Comparison of ENCODE assay signal across 8 cellular contexts in the genomic region with DNA sequence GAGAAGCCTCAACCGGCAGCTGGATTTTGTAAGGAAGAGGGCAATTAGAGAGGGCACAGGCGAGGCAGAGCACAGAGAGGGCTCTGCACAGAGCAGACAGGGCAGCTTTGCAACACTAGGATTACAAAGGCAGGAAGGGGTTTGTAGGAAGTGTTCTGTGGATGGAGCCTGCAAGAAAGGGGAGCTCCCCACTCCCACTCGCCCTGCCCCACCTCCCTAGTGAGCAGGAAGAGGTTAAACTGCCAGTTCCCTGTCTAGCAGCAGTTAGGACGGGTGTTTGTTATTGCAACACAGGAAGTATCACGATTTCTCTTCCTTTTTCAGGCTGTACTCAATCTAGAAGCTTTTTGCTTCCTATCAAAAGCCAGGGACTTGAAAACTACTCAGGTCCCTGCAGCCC.
DNase-seq lines count a peak whose midpoint lies in the region; ATAC-seq, FAIRE-seq and TF ChIP-seq lines count a peak whose summit lies in the region.

No MANE protein-coding gene starts in this region.

- intact Hi-C loops in CD14-positive monocyte (cut with micrococcal nuclease) (loop anchor here (5.0 to 10.0 kb wide), 4 partner anchors 35 to 235 kb away; partner anchors contain the start of gene LRRC8B (in 1 of the 2)), endothelial cell of umbilical vein (cut with micrococcal nuclease) (loop anchor here (1.0 kb wide), 2 partner anchors 47 to 124 kb away; partner anchors contain the start of gene LRRC8C), gastrocnemius medialis (cut with DNase I; ENCODE audit: low total_unique reads) (loop anchor here (10.0 kb wide), 1 partner anchor 63 kb away; no protein-coding TSS in a partner anchor)

- peak overlapping the region; percentile 52 for H3K9ac ChIP-seq in endothelial cell of umbilical vein (replicated peaks; ENCODE audit: extremely low read depth, insufficient read depth, low read length)

- ATAC-seq in GM21786 (IDR thresholded peaks at IDR 0.05; ENCODE audit: unreplicated experiment) (peak; percentile 57), gastrocnemius medialis (peak; percentile 27 to 36), HG03108 (IDR thresholded peaks at IDR 0.05; ENCODE audit: unreplicated experiment) (no peak)

- DNase-seq in CD14-positive monocyte (ENCODE audit: low spot score) (peak; percentile 65), SJCRH30 (peak in 1 of 2 experiments; percentile 20), endothelial cell of umbilical vein (ENCODE audit: low read depth, low spot score) (peak; percentile 85), gastrocnemius medialis (no peak), HT-29 (ENCODE audit: low spot score) (no peak), glomerular visceral epithelial cell (ENCODE audit: extremely low spot score) (no peak)

- TF ChIP-seq CTCF in CD14-positive monocyte (IDR thresholded peaks at IDR 0.05) (no peak), endothelial cell of umbilical vein (IDR thresholded peaks at IDR 0.05; ENCODE audit: extremely low read depth in 1 of 2, insufficient read depth in 1 of 2, low read depth in 1 of 2, low read length in 2 of 2) (no peak), gastrocnemius medialis (IDR thresholded peaks at IDR 0.05 in 4 of 5, conservative IDR thresholded peaks at IDR 0.05 in 1 of 5) (no peak)

- H3K4me3 ChIP-seq in SJCRH30 (peak overlapping the region; percentile 15), endothelial cell of umbilical vein (replicated peaks in 1 of 3; ENCODE audit: insufficient read depth in 1 of 3, low read depth in 1 of 3, low read length in 3 of 3) (peak overlapping the region in 1 of 3 experiments; percentile 23), gastrocnemius medialis (peak overlapping the region in 2 of 4 donors; percentile 4)

- in situ Hi-C loops in gastrocnemius medialis (cut with MboI; ENCODE audit: low sequenced_read_pairs in 4 of 4), result loop anchor here in 3 of 4 donors (25.0 kb wide), 2 partner anchors 120 to 245 kb away; partner anchors contain the start of genes LRRC8C (in 2 of the 3) and LRRC8B (in 1 of the 3)

- H2AFZ ChIP-seq in endothelial cell of umbilical vein (ENCODE audit: low read depth, low read length), result peak overlapping the region; percentile 92

- H3K4me2 ChIP-seq in endothelial cell of umbilical vein (ENCODE audit: insufficient read depth, low read length), result peak overlapping the region; percentile 80

- H3K27me3 ChIP-seq in SJCRH30 (peaks cover 7% of the 10 kb centered on the region; the same call in 1 of the 2 replicates), endothelial cell of umbilical vein (ENCODE audit: control insufficient read depth in 2 of 2, insufficient read depth in 2 of 2, low read length in 2 of 2) (no peaks in the 10 kb centered on the region), gastrocnemius medialis (no peaks in the 10 kb centered on the region)

- CTCF ChIA-PET in endothelial cell of umbilical vein (lab: Charles Lee), result interaction anchor here (0.7 to 2.5 kb wide), 9 partner anchors 8 to 154 kb away, joined by 3 to 18 read pairs (median 4); partner anchors contain the start of gene LRRC8C

- peak overlapping the region; percentile 65 to 81 for H3K4me3 Mint-ChIP-seq in CD14-positive monocyte

- H3K9me1 ChIP-seq in endothelial cell of umbilical vein (replicated peaks; ENCODE audit: control insufficient read depth, extremely low read depth, insufficient read depth, low read length), result no peaks in the 10 kb centered on the region

- H3K36me3 ChIP-seq in SJCRH30 (no peaks in the 10 kb centered on the region), endothelial cell of umbilical vein (ENCODE audit: control insufficient read depth in 2 of 2, extremely low read depth in 1 of 2, insufficient read depth in 2 of 2, low read length in 2 of 2) (no peaks in the 10 kb centered on the region), gastrocnemius medialis (no peaks in the 10 kb centered on the region)

- H3K79me2 ChIP-seq in endothelial cell of umbilical vein (ENCODE audit: control insufficient read depth, insufficient read depth, low read length), result no peaks in the 10 kb centered on the region

- peak overlapping the region; percentile 87 to 98 (median 93) for H3K27ac Mint-ChIP-seq in CD14-positive monocyte

- peak; percentile 94 for FAIRE-seq in endothelial cell of umbilical vein (lab: Jason Lieb, UNC)

- no peaks in the 10 kb centered on the region for H3K9me3 Mint-ChIP-seq in CD14-positive monocyte

- H3K36me3 Mint-ChIP-seq in CD14-positive monocyte, result no peaks in the 10 kb centered on the region

- TF ChIP-seq POLR2A in endothelial cell of umbilical vein (IDR thresholded peaks at IDR 0.05; ENCODE audit: low read depth, low read length), result no peak
- no peak for TF ChIP-seq POLR2A in gastrocnemius medialis (IDR thresholded peaks at IDR 0.05)

- POLR2A ChIA-PET in endothelial cell of umbilical vein (lab: Charles Lee), result interaction anchor here (0.8 to 1.0 kb wide), 2 partner anchors 49 to 125 kb away, joined by 3 read pairs; partner anchors contain the start of gene LRRC8C

- dilution Hi-C loops in endothelial cell of umbilical vein (cut with MboI; ENCODE audit: extremely low pct_ligation_motif_present, low sequenced_read_pairs), result no loop called here

- peaks cover 94% of the 10 kb centered on the region for H3K4me1 Mint-ChIP-seq in CD14-positive monocyte

- no TSS peak for BruUV-seq in endothelial cell of umbilical vein (replicated peaks; lab: Mats Ljungman, UMichigan)

- H3K27me3 Mint-ChIP-seq in CD14-positive monocyte (ENCODE audit: low read depth in 3 of 3), result peaks cover 0 to 1% (median 0%) of the 10 kb centered on the region in 3 donors

- no peaks in the 10 kb centered on the region for H4K20me1 ChIP-seq in endothelial cell of umbilical vein (replicated peaks; ENCODE audit: control insufficient read depth, extremely low read depth, insufficient read depth, low read length)

- H3K9me3 ChIP-seq in SJCRH30 (replicated peaks), result no peaks in the 10 kb centered on the region
- H3K9me3 ChIP-seq in endothelial cell of umbilical vein (replicated peaks; ENCODE audit: control insufficient read depth, insufficient read depth, low read length), result no peaks in the 10 kb centered on the region
- H3K9me3 ChIP-seq in gastrocnemius medialis, result no peaks in the 10 kb centered on the region

- H3K4me1 ChIP-seq in SJCRH30 (no peaks in the 10 kb centered on the region), endothelial cell of umbilical vein (ENCODE audit: control insufficient read depth, extremely low read depth, insufficient read depth, low read length) (peaks cover 51% of the 10 kb centered on the region), gastrocnemius medialis (peaks cover 8 to 21% of the 10 kb centered on the region in 2 donors)

- H3K27ac ChIP-seq in SJCRH30 (no peak overlapping the region), endothelial cell of umbilical vein (ENCODE audit: insufficient read depth, low read depth, low read length) (peak overlapping the region; percentile 49), gastrocnemius medialis (peak overlapping the region; percentile 25 to 52 (median 44))

TF ChIP-seq in endothelial cell of umbilical vein, 7 proteins besides CTCF, POLR2A, EP300 and RAD21:
- TF ChIP-seq, protein P1, sequence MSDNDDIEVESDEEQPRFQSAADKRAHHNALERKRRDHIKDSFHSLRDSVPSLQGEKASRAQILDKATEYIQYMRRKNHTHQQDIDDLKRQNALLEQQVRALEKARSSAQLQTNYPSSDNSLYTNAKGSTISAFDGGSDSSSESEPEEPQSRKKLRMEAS (IDR thresholded peaks at IDR 0.05; ENCODE audit: insufficient read depth, insufficient read length), result no peak
- TF ChIP-seq JUN (IDR thresholded peaks at IDR 0.05; ENCODE audit: borderline replicate concordance, insufficient read depth, insufficient read length, low read depth), result no peak
- TF ChIP-seq EZH2 (IDR thresholded peaks at IDR 0.05; ENCODE audit: borderline replicate concordance, low read depth, low read length, severe bottlenecking), result no peak
- no peak for TF ChIP-seq GATA2 (IDR thresholded peaks at IDR 0.05; ENCODE audit: insufficient read depth, insufficient read length, low read depth, low read length)
- TF ChIP-seq POLR2AphosphoS5 (IDR thresholded peaks at IDR 0.05; ENCODE audit: insufficient read depth, low read depth, low read length), result no peak
- TF ChIP-seq FOS (IDR thresholded peaks at IDR 0.05; ENCODE audit: borderline replicate concordance, insufficient read depth, low read length), result no peak
- no peak for TF ChIP-seq MYC (IDR thresholded peaks at IDR 0.05; ENCODE audit: low read depth, low read length)

Comparison
In these comparisons a context has a peak if more than half of its experiments do, and no peak if none do; other contexts are left out.
1. DNase-seq: peak in CD14-positive monocyte (single experiment) and endothelial cell of umbilical vein (single experiment); none in gastrocnemius medialis (0 of 2), HT-29 (single experiment) and glomerular visceral epithelial cell (single experiment).